8 cellular contexts compared by ENCODE assay signal in genomic region chr1:237041795-237042466, GRCh38. TPM values are rescaled to one million over a fixed set of nuclear protein-coding genes. Genes with fewer than 3 reads are reported as not detected.
DNase-seq lines count a peak whose midpoint lies in the region; ATAC-seq and TF ChIP-seq lines count a peak whose summit lies in the region.

TSS of gene RYR2 (plus strand) at chr1:237042184. CDS start at chr1:237042522, 338 bp downstream.

- no peaks in the 10 kb centered on the region for H3K4me1 ChIP-seq in mammary epithelial cell (ENCODE audit: insufficient read depth, low read length)
- H3K4me1 ChIP-seq in left lung: no peaks in the 10 kb centered on the region
- H3K4me1 ChIP-seq in thoracic aorta (ENCODE audit: control insufficient read depth in 1 of 2, low read depth in 2 of 2): peaks cover 0 to 36% of the 10 kb centered on the region in 2 donors

- no peaks in the 10 kb centered on the region for H3K9me3 Mint-ChIP-seq in activated CD4-positive, alpha-beta T cell treated with anti-CD3 and anti-CD28 coated beads, Interleukin-2, amount 10 ng/mL, durations not matched to agents 7 days and 5 days

- H3K27me3 ChIP-seq in mammary epithelial cell (ENCODE audit: insufficient read depth, low read length): peaks cover 25% of the 10 kb centered on the region
- H3K27me3 ChIP-seq in left lung: peaks cover 26 to 80% of the 10 kb centered on the region in 2 donors
- no peaks in the 10 kb centered on the region for H3K27me3 ChIP-seq in thoracic aorta (replicated peaks; ENCODE audit: insufficient read depth)

- peaks cover 3% of the 10 kb centered on the region for H4K20me1 ChIP-seq in mammary epithelial cell (ENCODE audit: insufficient read depth, low read length)

- H3K79me2 ChIP-seq in mammary epithelial cell (ENCODE audit: insufficient read depth, low read length): no peaks in the 10 kb centered on the region

- H3K4me3 Mint-ChIP-seq in activated CD4-positive, alpha-beta T cell treated with anti-CD3 and anti-CD28 coated beads, Interleukin-2, amount 10 ng/mL, durations not matched to agents 7 days and 5 days: peak within 1 kb of the TSS; percentile 25

- ATAC-seq in left lung (peak; percentile 89), thoracic aorta (ENCODE audit: insufficient number of reproducible peaks, low FRiP score, low read depth) (peak; percentile 58), GM18505 (IDR thresholded peaks at IDR 0.05; ENCODE audit: unreplicated experiment) (no peak)

- no peaks in the 10 kb centered on the region for H3K36me3 ChIP-seq in mammary epithelial cell (ENCODE audit: insufficient read depth, low read length)
- H3K36me3 ChIP-seq in left lung: no peaks in the 10 kb centered on the region
- H3K36me3 ChIP-seq in thoracic aorta: no peaks in the 10 kb centered on the region

- WGBS in mammary epithelial cell (ENCODE audit: low coverage, missing lambda C conversion rate): 3% methylated on average over 7 of the region's 76 CpGs

- no peak within 1 kb of the TSS for H2AFZ ChIP-seq in mammary epithelial cell (ENCODE audit: low read depth, low read length)

- no peak within 1 kb of the TSS for H3K4me3 ChIP-seq in mammary epithelial cell (replicated peaks in 1 of 3; ENCODE audit: insufficient read depth in 1 of 3, low read depth in 2 of 3, low read length in 3 of 3)
- H3K4me3 ChIP-seq in left lung: peak within 1 kb of the TSS; percentile 40 to 42
- peak within 1 kb of the TSS; percentile 88 for H3K4me3 ChIP-seq in thoracic aorta

- TF ChIP-seq POLR2A in GM18505 (IDR thresholded peaks at IDR 0.05; ENCODE audit: borderline replicate concordance, extremely low read depth, insufficient read depth, insufficient read length): no peak

- peak in 1 of 2 donors; percentile 30 for TF ChIP-seq CTCF in mammary epithelial cell (conservative IDR thresholded peaks at IDR 0.05 in 1 of 2, IDR thresholded peaks at IDR 0.05 in 1 of 2; ENCODE audit: extremely low read depth in 1 of 2, insufficient read depth in 1 of 2, low read depth in 1 of 2, low read length in 2 of 2)
- TF ChIP-seq CTCF in left lung (IDR thresholded peaks at IDR 0.05): peak; percentile 19 to 27
- TF ChIP-seq CTCF in thoracic aorta (IDR thresholded peaks at IDR 0.05): peak; percentile 76

- dilution Hi-C loops in mammary epithelial cell (cut with HindIII; ENCODE audit: low sequenced_read_pairs): no loop called here

- H3K9me3 ChIP-seq in mammary epithelial cell (replicated peaks; ENCODE audit: insufficient read depth, low read length) (no peaks in the 10 kb centered on the region), left lung (no peaks in the 10 kb centered on the region), thoracic aorta (no peaks in the 10 kb centered on the region)

- no peak within 1 kb of the TSS for H3K27ac ChIP-seq in mammary epithelial cell (ENCODE audit: insufficient read depth, low read depth, low read length)
- no peak within 1 kb of the TSS for H3K27ac ChIP-seq in left lung
- peak within 1 kb of the TSS; percentile 81 to 90 for H3K27ac ChIP-seq in thoracic aorta

- H3K36me3 Mint-ChIP-seq in activated CD4-positive, alpha-beta T cell treated with anti-CD3 and anti-CD28 coated beads, Interleukin-2, amount 10 ng/mL, durations not matched to agents 7 days and 5 days (ENCODE audit: low read depth): peaks cover 2% of the 10 kb centered on the region

- peak within 1 kb of the TSS; percentile 54 for H3K4me2 ChIP-seq in mammary epithelial cell (ENCODE audit: insufficient read depth, low read depth, low read length)

- CTCF ChIA-PET in activated CD4-positive, alpha-beta T cell treated with anti-CD3 and anti-CD28 coated beads, Interleukin-2, amount 10 ng/mL, durations not matched to agents 7 days and 5 days (lab: Charles Lee): no interaction called here
- CTCF ChIA-PET in mammary epithelial cell (lab: Charles Lee; ENCODE audit: low non-redundant PET): no interaction called here

- BruUV-seq in mammary epithelial cell (replicated peaks; lab: Mats Ljungman, UMichigan): no TSS peak

- peaks cover 6% of the 10 kb centered on the region for H3K4me1 Mint-ChIP-seq in activated CD4-positive, alpha-beta T cell treated with anti-CD3 and anti-CD28 coated beads, Interleukin-2, amount 10 ng/mL, durations not matched to agents 7 days and 5 days

- no peak within 1 kb of the TSS for H3K9ac ChIP-seq in mammary epithelial cell (ENCODE audit: insufficient read depth, low read length)

- intact Hi-C loops in mammary epithelial cell (cut with micrococcal nuclease): no loop called here
- intact Hi-C loops in left lung (cut with DNase I): no loop called here

- peak within 1 kb of the TSS; percentile 39 for H3K27ac Mint-ChIP-seq in activated CD4-positive, alpha-beta T cell treated with anti-CD3 and anti-CD28 coated beads, Interleukin-2, amount 10 ng/mL, durations not matched to agents 7 days and 5 days

- peaks cover 53% of the 10 kb centered on the region for H3K27me3 Mint-ChIP-seq in activated CD4-positive, alpha-beta T cell treated with anti-CD3 and anti-CD28 coated beads, Interleukin-2, amount 10 ng/mL, durations not matched to agents 7 days and 5 days

- POLR2A ChIA-PET in activated CD4-positive, alpha-beta T cell treated with anti-CD3 and anti-CD28 coated beads, Interleukin-2, amount 10 ng/mL, durations not matched to agents 7 days and 5 days (lab: Charles Lee): no interaction called here

- in situ Hi-C loops in mammary epithelial cell (cut with MboI; ENCODE audit: low sequenced_read_pairs in 2 of 2): no loop called here

- no peak for DNase-seq in activated CD4-positive, alpha-beta T cell treated with anti-CD3 and anti-CD28 coated beads, Interleukin-2, amount 10 ng/mL, durations not matched to agents 7 days and 5 days
- no peak for DNase-seq in activated CD4-positive, alpha-beta T cell treated with anti-CD3 and anti-CD28 coated beads, Interleukin-2, amount 50 U/mL, for 4 hours
- DNase-seq in mammary epithelial cell (no peak), left lung (peak; percentile 38 to 68), thoracic aorta (ENCODE audit: low spot score) (no peak), activated gamma-delta T cell treated with Interleukin-2 at 50 U/mL for 16 hours (no peak), HPDE6-E6E7 (ENCODE audit: extremely low spot score) (no peak)

RNA-seq across cellular contexts. Expression of gene RYR2, which starts in this region (rescaled TPM):
- not detected for total RNA-seq in activated CD4-positive, alpha-beta T cell treated with anti-CD3 and anti-CD28 coated beads, Interleukin-2, amount 10 ng/mL, durations not matched to agents 7 days and 5 days
- total RNA-seq in mammary epithelial cell: not detected
- polyA plus RNA-seq in mammary epithelial cell: 0.23 TPM
- 0.10 TPM for polyA minus RNA-seq in mammary epithelial cell
- total RNA-seq in left lung: 10 to 100 TPM in 1 of 2 donors, 1 to 10 TPM in 1; 4.7 to 10.3 TPM
- 10 to 100 TPM; 59.0 to 75.9 TPM for total RNA-seq in thoracic aorta

Comparison
In these comparisons a context has a peak if more than half of its experiments do, and no peak if none do; other contexts are left out.
1. RNA of gene RYR2 (total RNA-seq): 59.0 to 75.9 TPM in thoracic aorta and 4.7 to 10.3 TPM in left lung; not detected in activated CD4-positive, alpha-beta T cell treated with anti-CD3 and anti-CD28 coated beads, Interleukin-2, amount 10 ng/mL, durations not matched to agents 7 days and 5 days and not detected in mammary epithelial cell; every median in the first group is over 4 times any median in the second.
2. RNA of gene RYR2 (total RNA-seq): 59.0 to 75.9 TPM in thoracic aorta; 4.7 to 10.3 TPM in left lung; every median in the first group is over 4 times any median in the second.
3. DNase-seq: peak in left lung (2 of 2); none in activated CD4-positive, alpha-beta T cell treated with anti-CD3 and anti-CD28 coated beads, Interleukin-2, amount 10 ng/mL, durations not matched to agents 7 days and 5 days (single experiment), activated CD4-positive, alpha-beta T cell treated with anti-CD3 and anti-CD28 coated beads, Interleukin-2, amount 50 U/mL, for 4 hours (0 of 2), mammary epithelial cell (single experiment), thoracic aorta (single experiment), activated gamma-delta T cell treated with Interleukin-2 at 50 U/mL for 16 hours (single experiment) and HPDE6-E6E7 (single experiment).
4. H3K27ac ChIP-seq: peak in thoracic aorta (2 of 2); none in mammary epithelial cell (single experiment) and left lung (0 of 2).
5. H3K4me3 ChIP-seq: peak in left lung (2 of 2) and thoracic aorta (single experiment); none in mammary epithelial cell (0 of 3).